Comparison of ENCODE assay signal across 41 cellular contexts in genomic region chr15:89704411-89704810, GRCh38. TPM values are rescaled to one million over a fixed set of nuclear protein-coding genes. Genes with fewer than 3 reads are reported as not detected.
"Had no signal": no experiment of that assay in that cellular context is flagged by ENCODE, and none has a peak within 500 bp of the region (broad histone marks: within the 10 kb centered on the region; RNA-seq: fewer than 3 reads in every experiment).

No MANE protein-coding gene starts in this region.

- DNase-seq: activated CD4-positive, alpha-beta memory T cell treated with anti-CD3 and anti-CD28 coated beads for 36 hours; activated CD4-positive, alpha-beta T cell treated with anti-CD3 and anti-CD28 coated beads, Interleukin-2, amount 10 ng/mL, durations not matched to agents 24 days and 14 days; activated CD4-positive, CD25-positive, alpha-beta regulatory T cell treated with anti-CD3 and anti-CD28 coated beads, Interleukin-2, amount 50 U/mL, for 72 hours; activated CD8-positive, alpha-beta memory T cell treated with anti-CD3 and anti-CD28 coated beads, Interleukin-2, amount 50 U/mL, for 4 hours; activated effector memory CD4-positive, alpha-beta T cell treated with anti-CD3 and anti-CD28 coated beads, Interleukin-2, amount 50 U/mL, for 16 hours; activated naive CD4-positive, alpha-beta T cell treated with anti-CD3 and anti-CD28 coated beads, Interleukin-2, amount 10 ng/mL, durations not matched to agents 7 days and 5 days; activated naive CD8-positive, alpha-beta T cell treated with anti-CD3 and anti-CD28 coated beads, Interleukin-2, amount 10 ng/mL, durations not matched to agents 7 days and 5 days; activated T-cell treated with anti-CD3 and anti-CD28 coated beads, Interleukin-2, amount 50 U/mL, for 1 hour; amygdala; dermis blood vessel endothelial cell; effector CD4-positive, alpha-beta T cell; gastrocnemius medialis; glutamatergic neuron; left ventricle myocardium superior; naive thymus-derived CD4-positive, alpha-beta T cell; pancreas; retina; sigmoid colon; stimulated activated CD4-positive, alpha-beta T cell treated with anti-CD3 and anti-CD28 coated beads, Interleukin-1b, Interleukin-23, amount 100 ng/mL, for 48 hours; stimulated activated CD4-positive, alpha-beta T cell treated with anti-CD3 and anti-CD28 coated beads, Interleukin-4, amount 100 ng/mL, for 4 hours; stimulated activated CD8-positive, alpha-beta memory T cell treated with anti-CD3 and anti-CD28 coated beads, Interleukin-4, amount 100 ng/mL, for 48 hours; stimulated activated naive CD8-positive, alpha-beta T cell treated with anti-CD3 and anti-CD28 coated beads, Interleukin-15, amount 100 ng/mL, for 72 hours; substantia nigra; SW 1271; T-helper 9 cell; thyroid gland; upper lobe of left lung had no signal

- H3K4me1 ChIP-seq: gastrocnemius medialis, pancreas, prostate gland, sigmoid colon, thyroid gland, upper lobe of left lung, vagina had no signal

- H3K27ac ChIP-seq: esophagus muscularis mucosa, gastrocnemius medialis, pancreas, prostate gland, sigmoid colon, thyroid gland, upper lobe of left lung, vagina, VCaP had no signal

- ATAC-seq: gastrocnemius medialis; left ventricle myocardium superior; naive thymus-derived CD4-positive, alpha-beta T cell; pancreas; stimulated activated memory B cell treated with anti-CD40 and anti-IgM and Interleukin-4, amounts not matched to agents 10 μg/mL and 1 μg/mL and 100 μg/mL, for 72 hours; stimulated activated naive CD8-positive, alpha-beta T cell treated with anti-CD3 and anti-CD28 coated beads, Interleukin-15, amount 100 ng/mL, for 72 hours had no signal

- H3K9me3 Mint-ChIP-seq: activated CD4-positive, alpha-beta memory T cell treated with anti-CD3 and anti-CD28 coated beads for 36 hours; activated CD4-positive, alpha-beta T cell treated with anti-CD3 and anti-CD28 coated beads, Interleukin-2, amount 10 ng/mL, durations not matched to agents 24 days and 14 days; activated naive CD4-positive, alpha-beta T cell treated with anti-CD3 and anti-CD28 coated beads, Interleukin-2, amount 10 ng/mL, durations not matched to agents 7 days and 5 days; activated naive CD8-positive, alpha-beta T cell treated with anti-CD3 and anti-CD28 coated beads, Interleukin-2, amount 10 ng/mL, durations not matched to agents 7 days and 5 days; activated T-helper 1 cell treated with anti-CD3 and anti-CD28 coated beads, Interleukin-12 subunit alpha, Interleukin-12 subunit beta, Interleukin-2, Interleukin-4 antibody, amounts not matched to agents 30 ng/mL and 10 ng/mL and 1 ng/mL, durations not matched to agents 14 hours and 24 hours and 36 hours; central memory CD8-positive, alpha-beta T cell; stimulated activated memory B cell treated with anti-CD40 and anti-IgM and Interleukin-4, amounts not matched to agents 10 μg/mL and 1 μg/mL and 100 μg/mL, for 72 hours; stimulated activated naive CD8-positive, alpha-beta T cell treated with anti-CD3 and anti-CD28 coated beads, Interleukin-15, amount 100 ng/mL, for 72 hours; T-helper 1 cell treated with Interleukin-12 subunit alpha and Interleukin-12 subunit beta and Interleukin-4 antibody, amounts not matched to agents 30 μg/mL and 1 μg/mL, for 36 hours had no signal

- H3K4me2 ChIP-seq: smooth muscle cell had no signal

- H3K4me1 Mint-ChIP-seq: activated CD4-positive, alpha-beta T cell treated with anti-CD3 and anti-CD28 coated beads, Interleukin-2, amount 10 ng/mL, durations not matched to agents 24 days and 14 days; activated naive CD4-positive, alpha-beta T cell treated with anti-CD3 and anti-CD28 coated beads, Interleukin-2, amount 10 ng/mL, durations not matched to agents 7 days and 5 days; activated naive CD8-positive, alpha-beta T cell treated with anti-CD3 and anti-CD28 coated beads, Interleukin-2, amount 10 ng/mL, durations not matched to agents 7 days and 5 days; central memory CD8-positive, alpha-beta T cell; naive thymus-derived CD4-positive, alpha-beta T cell; stimulated activated memory B cell treated with anti-CD40 and anti-IgM and Interleukin-4, amounts not matched to agents 10 μg/mL and 1 μg/mL and 100 μg/mL, for 72 hours; stimulated activated naive CD8-positive, alpha-beta T cell treated with anti-CD3 and anti-CD28 coated beads, Interleukin-15, amount 100 ng/mL, for 72 hours had no signal

- H3K36me3 Mint-ChIP-seq: activated CD4-positive, alpha-beta memory T cell treated with anti-CD3 and anti-CD28 coated beads for 36 hours; activated naive CD4-positive, alpha-beta T cell treated with anti-CD3 and anti-CD28 coated beads, Interleukin-2, amount 10 ng/mL, durations not matched to agents 7 days and 5 days; activated naive CD8-positive, alpha-beta T cell treated with anti-CD3 and anti-CD28 coated beads, Interleukin-2, amount 10 ng/mL, durations not matched to agents 7 days and 5 days; stimulated activated memory B cell treated with anti-CD40 and anti-IgM and Interleukin-4, amounts not matched to agents 10 μg/mL and 1 μg/mL and 100 μg/mL, for 72 hours had no signal

- H3K4me3 ChIP-seq: esophagus muscularis mucosa, gastrocnemius medialis, pancreas, prostate gland, sigmoid colon, smooth muscle cell, thyroid gland, upper lobe of left lung, vagina had no signal

- FAIRE-seq: colon, islet of Langerhans, pancreas, TTC549 had no signal

- H3K9me3 ChIP-seq: esophagus muscularis mucosa, gastrocnemius medialis, pancreas, prostate gland, sigmoid colon, thyroid gland, upper lobe of left lung, vagina had no signal

- H3K4me3 Mint-ChIP-seq: activated CD4-positive, alpha-beta memory T cell treated with anti-CD3 and anti-CD28 coated beads for 36 hours; activated CD4-positive, alpha-beta T cell treated with anti-CD3 and anti-CD28 coated beads, Interleukin-2, amount 10 ng/mL, durations not matched to agents 24 days and 14 days; activated naive CD4-positive, alpha-beta T cell treated with anti-CD3 and anti-CD28 coated beads, Interleukin-2, amount 10 ng/mL, durations not matched to agents 7 days and 5 days; activated naive CD8-positive, alpha-beta T cell treated with anti-CD3 and anti-CD28 coated beads, Interleukin-2, amount 10 ng/mL, durations not matched to agents 7 days and 5 days; activated T-helper 1 cell treated with anti-CD3 and anti-CD28 coated beads, Interleukin-12 subunit alpha, Interleukin-12 subunit beta, Interleukin-2, Interleukin-4 antibody, amounts not matched to agents 30 ng/mL and 10 ng/mL and 1 ng/mL, durations not matched to agents 14 hours and 24 hours and 36 hours; central memory CD8-positive, alpha-beta T cell; naive thymus-derived CD4-positive, alpha-beta T cell; stimulated activated memory B cell treated with anti-CD40 and anti-IgM and Interleukin-4, amounts not matched to agents 10 μg/mL and 1 μg/mL and 100 μg/mL, for 72 hours; stimulated activated naive CD8-positive, alpha-beta T cell treated with anti-CD3 and anti-CD28 coated beads, Interleukin-15, amount 100 ng/mL, for 72 hours; T-helper 1 cell treated with Interleukin-12 subunit alpha and Interleukin-12 subunit beta and Interleukin-4 antibody, amounts not matched to agents 30 μg/mL and 1 μg/mL, for 36 hours had no signal

- H3K27me3 ChIP-seq: esophagus muscularis mucosa, gastrocnemius medialis, pancreas, sigmoid colon, thyroid gland, upper lobe of left lung, vagina had no signal

- H3K36me3 ChIP-seq: esophagus muscularis mucosa, gastrocnemius medialis, pancreas, prostate gland, sigmoid colon, thyroid gland, upper lobe of left lung, vagina had no signal

- H3K27ac Mint-ChIP-seq: activated CD4-positive, alpha-beta memory T cell treated with anti-CD3 and anti-CD28 coated beads for 36 hours; activated CD4-positive, alpha-beta T cell treated with anti-CD3 and anti-CD28 coated beads, Interleukin-2, amount 10 ng/mL, durations not matched to agents 24 days and 14 days; activated naive CD4-positive, alpha-beta T cell treated with anti-CD3 and anti-CD28 coated beads, Interleukin-2, amount 10 ng/mL, durations not matched to agents 7 days and 5 days; activated naive CD8-positive, alpha-beta T cell treated with anti-CD3 and anti-CD28 coated beads, Interleukin-2, amount 10 ng/mL, durations not matched to agents 7 days and 5 days; activated T-helper 1 cell treated with anti-CD3 and anti-CD28 coated beads, Interleukin-12 subunit alpha, Interleukin-12 subunit beta, Interleukin-2, Interleukin-4 antibody, amounts not matched to agents 30 ng/mL and 10 ng/mL and 1 ng/mL, durations not matched to agents 14 hours and 24 hours and 36 hours; naive thymus-derived CD4-positive, alpha-beta T cell; stimulated activated memory B cell treated with anti-CD40 and anti-IgM and Interleukin-4, amounts not matched to agents 10 μg/mL and 1 μg/mL and 100 μg/mL, for 72 hours; stimulated activated naive CD8-positive, alpha-beta T cell treated with anti-CD3 and anti-CD28 coated beads, Interleukin-15, amount 100 ng/mL, for 72 hours; T-helper 1 cell treated with Interleukin-12 subunit alpha and Interleukin-12 subunit beta and Interleukin-4 antibody, amounts not matched to agents 30 μg/mL and 1 μg/mL, for 36 hours had no signal

RNA-seq across cellular contexts. Expression of gene WDR93, which starts 13.8 kb away (rescaled TPM):
- total RNA-seq: activated CD4-positive, alpha-beta memory T cell treated with anti-CD3 and anti-CD28 coated beads for 36 hours; activated CD4-positive, alpha-beta T cell treated with anti-CD3 and anti-CD28 coated beads, Interleukin-2, amount 10 ng/mL, durations not matched to agents 24 days and 14 days; activated naive CD8-positive, alpha-beta T cell treated with anti-CD3 and anti-CD28 coated beads, Interleukin-2, amount 10 ng/mL, durations not matched to agents 7 days and 5 days; activated T-helper 1 cell treated with anti-CD3 and anti-CD28 coated beads, Interleukin-12 subunit alpha, Interleukin-12 subunit beta, Interleukin-2, Interleukin-4 antibody, amounts not matched to agents 30 ng/mL and 10 ng/mL and 1 ng/mL, durations not matched to agents 14 hours and 24 hours and 36 hours; dermis blood vessel endothelial cell; gastrocnemius medialis; left ventricle myocardium superior; lung microvascular endothelial cell; smooth muscle cell; vagina had no signal
- polyA plus RNA-seq: naive thymus-derived CD4-positive, alpha-beta T cell had no signal

RNA-seq across cellular contexts. Expression of gene PLIN1, which starts 25.2 kb away (rescaled TPM):
- total RNA-seq: activated T-helper 1 cell treated with anti-CD3 and anti-CD28 coated beads, Interleukin-12 subunit alpha, Interleukin-12 subunit beta, Interleukin-2, Interleukin-4 antibody, amounts not matched to agents 30 ng/mL and 10 ng/mL and 1 ng/mL, durations not matched to agents 14 hours and 24 hours and 36 hours had no signal
- polyA plus RNA-seq: neural cell had no signal

RNA-seq across cellular contexts. Expression of gene MESP1, which starts 46.6 kb away (rescaled TPM):
- total RNA-seq: smooth muscle cell had no signal

RNA-seq across cellular contexts. Expression of gene KIF7, which starts 49.1 kb away (rescaled TPM):
- polyA plus RNA-seq: naive thymus-derived CD4-positive, alpha-beta T cell had no signal
